Comparison of ENCODE assay signal across 8 cellular contexts in genomic region chr15:41660235-41661077, GRCh38. TPM values are rescaled to one million over a fixed set of nuclear protein-coding genes. Genes with fewer than 3 reads are reported as not detected.
DNase-seq lines count a peak whose midpoint lies in the region; ATAC-seq and TF ChIP-seq lines count a peak whose summit lies in the region.

TSS of gene MGA (plus strand) at chr15:41660405.

- peak within 1 kb of the TSS; percentile 44 to 69 for H3K4me3 ChIP-seq in DND-41 (ENCODE audit: low read depth in 1 of 2, low read length in 2 of 2)
- H3K4me3 ChIP-seq in Jurkat, Clone E6-1 (ENCODE audit: low read length), result peak within 1 kb of the TSS; percentile 66
- H3K4me3 ChIP-seq in foreskin fibroblast (ENCODE audit: low read depth in 1 of 2, low read length in 2 of 2), result peak within 1 kb of the TSS; percentile 51 to 68
- H3K4me3 ChIP-seq in stomach smooth muscle (ENCODE audit: low read length in 2 of 2), result peak within 1 kb of the TSS; percentile 72 to 85

- H3K27ac ChIP-seq in DND-41 (ENCODE audit: low read length) (peak within 1 kb of the TSS; percentile 99), stomach smooth muscle (ENCODE audit: low read length) (peak within 1 kb of the TSS; percentile 74)

- H3K9me3 Mint-ChIP-seq in neural crest cell, result peaks cover 4% of the 10 kb centered on the region

- H3K27me3 Mint-ChIP-seq in neural crest cell (ENCODE audit: low read depth), result peaks cover 35% of the 10 kb centered on the region

- H3K36me3 ChIP-seq in DND-41 (ENCODE audit: insufficient read depth, low read length), result no peaks in the 10 kb centered on the region
- no peaks in the 10 kb centered on the region for H3K36me3 ChIP-seq in stomach smooth muscle (ENCODE audit: control insufficient read depth in 2 of 2, insufficient read depth in 2 of 2, low read length in 2 of 2)

- TF ChIP-seq CTCF in DND-41 (IDR thresholded peaks at IDR 0.05; ENCODE audit: borderline replicate concordance, extremely low read depth, low read length, poor library complexity, severe bottlenecking) (peak; percentile 61), foreskin fibroblast (IDR thresholded peaks at IDR 0.05; ENCODE audit: low read depth, low read length) (no peak), neural crest cell (conservative IDR thresholded peaks at IDR 0.05) (peak; percentile 19)

- H3K9ac ChIP-seq in DND-41 (ENCODE audit: low read depth, low read length) (peak within 1 kb of the TSS; percentile 86), stomach smooth muscle (ENCODE audit: low read length in 2 of 2) (peak within 1 kb of the TSS; percentile 64 to 66)

- H3K27ac Mint-ChIP-seq in neural crest cell (ENCODE audit: unreplicated experiment), result peak within 1 kb of the TSS; percentile 91

- H3K4me1 Mint-ChIP-seq in neural crest cell, result peaks cover 17% of the 10 kb centered on the region

- peak within 1 kb of the TSS; percentile 87 for H3K4me2 ChIP-seq in DND-41 (ENCODE audit: insufficient read depth, low read length)

- H3K27me3 ChIP-seq in DND-41 (ENCODE audit: insufficient read depth, low read length, poor library complexity) (no peaks in the 10 kb centered on the region), stomach smooth muscle (ENCODE audit: control insufficient read depth in 1 of 2, insufficient read depth in 2 of 2, low read length in 2 of 2) (no peaks in the 10 kb centered on the region)

- peaks cover 49% of the 10 kb centered on the region for H3K79me2 ChIP-seq in DND-41 (ENCODE audit: insufficient read depth, low read length)

- H4K20me1 ChIP-seq in DND-41 (ENCODE audit: insufficient read depth, low read length), result peaks cover 4% of the 10 kb centered on the region

- DNase-seq in DND-41, result peak; percentile 84
- DNase-seq in Jurkat, Clone E6-1 (ENCODE audit: low read depth, low spot score), result peak; percentile 74
- DNase-seq in RPMI7951 (ENCODE audit: low read depth), result peak; percentile 89
- peak; percentile 96 for DNase-seq in activated effector memory CD4-positive, alpha-beta T cell treated with anti-CD3 and anti-CD28 coated beads, Interleukin-2, amount 50 U/mL, for 16 hours
- DNase-seq in foreskin fibroblast, result peak; percentile 94 to 97
- peak; percentile 78 for DNase-seq in neural crest cell (ENCODE audit: low read depth, low spot score)

- peak; percentile 73 for ATAC-seq in DND-41 (ENCODE audit: insufficient read depth, low read depth)
- peak; percentile 68 for ATAC-seq in GM21619 (IDR thresholded peaks at IDR 0.05; ENCODE audit: unreplicated experiment)

- peak within 1 kb of the TSS; percentile 95 for H3K4me3 Mint-ChIP-seq in neural crest cell

- H3K36me3 Mint-ChIP-seq in neural crest cell (ENCODE audit: low read depth), result peaks cover 2% of the 10 kb centered on the region

- peak within 1 kb of the TSS; percentile 71 for H2AFZ ChIP-seq in DND-41 (ENCODE audit: low read depth, low read length)

- H3K9me3 ChIP-seq in DND-41 (ENCODE audit: insufficient read depth, low read length, severe bottlenecking), result no peaks in the 10 kb centered on the region
- H3K9me3 ChIP-seq in stomach smooth muscle (ENCODE audit: control insufficient read depth in 2 of 2, low read length in 2 of 2), result no peaks in the 10 kb centered on the region

- H3K4me1 ChIP-seq in DND-41 (ENCODE audit: insufficient read depth, low read length) (peaks cover 83% of the 10 kb centered on the region), stomach smooth muscle (ENCODE audit: control insufficient read depth, insufficient read depth, low read length) (peaks cover 25% of the 10 kb centered on the region)

RNA-seq across cellular contexts. Expression of gene MGA, which starts in this region (rescaled TPM):
- 13.9 TPM for polyA plus RNA-seq in Jurkat, Clone E6-1 (2012; ENCODE audit: insufficient read depth, insufficient read length)
- total RNA-seq in RPMI7951 (2014; rRNA removed; shearing (Covaris generic)), result 19.5 and 24.2 TPM in 2 replicates
- 50.5 and 52.3 TPM in 2 replicates for total RNA-seq in neural crest cell

Comparison
In these comparisons a context has a peak if more than half of its experiments do, and no peak if none do; other contexts are left out.
1. Peak in every context shown above with its lines: DNase-seq, ATAC-seq, H3K4me3 ChIP-seq and H3K27ac ChIP-seq.